8 cellular contexts compared by ENCODE assay signal in the genomic region with DNA sequence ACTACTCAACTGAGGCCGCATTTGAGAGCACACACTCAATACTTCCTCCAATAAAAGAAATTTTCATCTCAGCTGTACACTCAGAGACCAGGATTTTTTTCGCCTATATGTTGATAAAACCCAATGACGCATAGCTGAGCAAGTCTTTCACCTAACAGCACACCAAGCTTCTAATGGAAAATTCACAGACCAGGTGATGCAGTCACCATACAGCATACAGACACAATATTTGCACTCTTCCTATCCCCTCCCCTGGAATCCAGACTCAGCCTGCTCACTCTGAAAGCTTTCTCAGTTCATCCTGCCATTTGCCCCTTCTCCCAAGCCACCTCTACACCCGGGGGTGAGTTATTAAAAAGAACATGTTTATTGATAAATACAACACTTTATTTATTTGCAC. TPM values are rescaled to one million over a fixed set of nuclear protein-coding genes. Genes with fewer than 3 reads are reported as not detected.
DNase-seq lines count a peak whose midpoint lies in the region; ATAC-seq, FAIRE-seq and TF ChIP-seq lines count a peak whose summit lies in the region.

No MANE protein-coding gene starts in this region.

- TF ChIP-seq CTCF in left ventricle myocardium inferior (IDR thresholded peaks at IDR 0.05; ENCODE audit: borderline replicate concordance) (no peak), mesothelial cell of epicardium (IDR thresholded peaks at IDR 0.05; ENCODE audit: unreplicated experiment) (no peak), GM13976 (IDR thresholded peaks at IDR 0.05; ENCODE audit: borderline replicate concordance, control extremely low read depth, extremely low read depth, insufficient read depth, missing control alignments) (no peak)

- H3K4me3 ChIP-seq in left ventricle myocardium inferior, result peak overlapping the region; percentile 94

- ATAC-seq in Right ventricle myocardium superior (ENCODE audit: poor library complexity), result no peak
- no peak for ATAC-seq in GM18907 (IDR thresholded peaks at IDR 0.05; ENCODE audit: unreplicated experiment)

- no peaks in the 10 kb centered on the region for H3K9me3 ChIP-seq in left ventricle myocardium inferior (replicated peaks)

- H3K4me1 ChIP-seq in left ventricle myocardium inferior, result peaks cover 58% of the 10 kb centered on the region

- peak overlapping the region; percentile 86 for H3K4me3 Mint-ChIP-seq in mesothelial cell of epicardium

- intact Hi-C loops in left ventricle myocardium inferior (cut with micrococcal nuclease), result no loop called here
- intact Hi-C loops in Right ventricle myocardium superior (cut with DNase I), result no loop called here

- H3K36me3 Mint-ChIP-seq in mesothelial cell of epicardium, result no peaks in the 10 kb centered on the region

- no peaks in the 10 kb centered on the region for H3K27me3 Mint-ChIP-seq in mesothelial cell of epicardium (ENCODE audit: low read depth)

- no peaks in the 10 kb centered on the region for H3K36me3 ChIP-seq in left ventricle myocardium inferior

- H3K27me3 ChIP-seq in left ventricle myocardium inferior (ENCODE audit: low read depth), result no peaks in the 10 kb centered on the region

- H3K4me1 Mint-ChIP-seq in mesothelial cell of epicardium, result peaks cover 43% of the 10 kb centered on the region

- DNase-seq in left ventricle myocardium inferior, result no peak
- DNase-seq in Right ventricle myocardium superior, result no peak
- DNase-seq in NCI-H748 treated with DMSO at 0.1 percent for 48 hours (lab: John Stamatoyannopoulos, UW), result peak; percentile 31
- peak; percentile 28 to 51 for DNase-seq in T47D (ENCODE audit: low read depth in 1 of 2, low spot score in 1 of 2)
- no peak for DNase-seq in mesothelial cell of epicardium (ENCODE audit: low spot score in 2 of 2, unreplicated experiment in 2 of 2)
- DNase-seq in GM13976 (ENCODE audit: low spot score), result no peak
- DNase-seq in HTR-8/SVneo (ENCODE audit: insufficient read length, low spot score), result no peak

- no peaks in the 10 kb centered on the region for H3K9me3 Mint-ChIP-seq in mesothelial cell of epicardium

- in situ Hi-C loops in T47D (cut with HindIII; ENCODE audit: low pct_unique_long_range_greater_than_20kb, low sequenced_read_pairs) (no loop called here), GM13976 (cut with MboI; ENCODE audit: low sequenced_read_pairs, unreplicated experiment) (no loop called here)

- no peak for FAIRE-seq in HTR-8/SVneo (lab: Jason Lieb, UNC)

- H3K27ac Mint-ChIP-seq in mesothelial cell of epicardium, result peak overlapping the region; percentile 98

- H3K27ac ChIP-seq in left ventricle myocardium inferior (replicated peaks), result peak overlapping the region; percentile 99

RNA-seq across cellular contexts. Expression of gene TBC1D5, which starts 1.7 kb away (rescaled TPM):
- total RNA-seq in left ventricle myocardium inferior (26.9 TPM), Right ventricle myocardium superior (28.2 TPM), mesothelial cell of epicardium (74.9 to 75.3 TPM (median 75.0 TPM) in 3 replicates)

Comparison
In these comparisons a context has a peak if more than half of its experiments do, and no peak if none do; other contexts are left out.
1. DNase-seq: peak in NCI-H748 treated with DMSO at 0.1 percent for 48 hours (single experiment) and T47D (2 of 2); none in left ventricle myocardium inferior (single experiment), Right ventricle myocardium superior (single experiment), mesothelial cell of epicardium (0 of 2), GM13976 (single experiment) and HTR-8/SVneo (single experiment).